Comparison of ENCODE assay signal across 1 cellular context in the genomic region with DNA sequence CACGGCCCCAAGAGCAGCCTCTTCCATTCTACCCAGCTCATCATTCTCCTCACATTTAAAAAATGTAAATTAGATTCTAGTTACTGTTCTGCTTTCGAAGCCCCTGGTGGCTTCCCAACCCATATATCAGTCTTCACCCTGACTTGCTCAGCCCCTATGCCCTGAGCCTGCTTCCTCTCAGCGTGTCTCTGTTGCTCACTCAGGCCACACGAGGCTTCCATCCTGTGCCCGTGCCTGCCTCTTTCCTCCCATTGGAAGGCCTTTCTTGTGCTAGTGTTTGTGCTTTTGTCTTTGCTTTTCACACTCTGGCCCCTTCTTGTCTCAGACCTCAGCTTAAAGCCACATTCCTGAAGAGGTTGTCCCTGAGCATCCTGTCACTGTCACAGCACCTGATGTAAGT.
TF ChIP-seq lines count a peak whose summit lies in the region.

No MANE protein-coding gene starts in this region.

TF ChIP-seq in GM23338, 12 proteins besides CTCF, POLR2A, EP300 and RAD21 (continued from another document):
- TF ChIP-seq, protein P1, sequence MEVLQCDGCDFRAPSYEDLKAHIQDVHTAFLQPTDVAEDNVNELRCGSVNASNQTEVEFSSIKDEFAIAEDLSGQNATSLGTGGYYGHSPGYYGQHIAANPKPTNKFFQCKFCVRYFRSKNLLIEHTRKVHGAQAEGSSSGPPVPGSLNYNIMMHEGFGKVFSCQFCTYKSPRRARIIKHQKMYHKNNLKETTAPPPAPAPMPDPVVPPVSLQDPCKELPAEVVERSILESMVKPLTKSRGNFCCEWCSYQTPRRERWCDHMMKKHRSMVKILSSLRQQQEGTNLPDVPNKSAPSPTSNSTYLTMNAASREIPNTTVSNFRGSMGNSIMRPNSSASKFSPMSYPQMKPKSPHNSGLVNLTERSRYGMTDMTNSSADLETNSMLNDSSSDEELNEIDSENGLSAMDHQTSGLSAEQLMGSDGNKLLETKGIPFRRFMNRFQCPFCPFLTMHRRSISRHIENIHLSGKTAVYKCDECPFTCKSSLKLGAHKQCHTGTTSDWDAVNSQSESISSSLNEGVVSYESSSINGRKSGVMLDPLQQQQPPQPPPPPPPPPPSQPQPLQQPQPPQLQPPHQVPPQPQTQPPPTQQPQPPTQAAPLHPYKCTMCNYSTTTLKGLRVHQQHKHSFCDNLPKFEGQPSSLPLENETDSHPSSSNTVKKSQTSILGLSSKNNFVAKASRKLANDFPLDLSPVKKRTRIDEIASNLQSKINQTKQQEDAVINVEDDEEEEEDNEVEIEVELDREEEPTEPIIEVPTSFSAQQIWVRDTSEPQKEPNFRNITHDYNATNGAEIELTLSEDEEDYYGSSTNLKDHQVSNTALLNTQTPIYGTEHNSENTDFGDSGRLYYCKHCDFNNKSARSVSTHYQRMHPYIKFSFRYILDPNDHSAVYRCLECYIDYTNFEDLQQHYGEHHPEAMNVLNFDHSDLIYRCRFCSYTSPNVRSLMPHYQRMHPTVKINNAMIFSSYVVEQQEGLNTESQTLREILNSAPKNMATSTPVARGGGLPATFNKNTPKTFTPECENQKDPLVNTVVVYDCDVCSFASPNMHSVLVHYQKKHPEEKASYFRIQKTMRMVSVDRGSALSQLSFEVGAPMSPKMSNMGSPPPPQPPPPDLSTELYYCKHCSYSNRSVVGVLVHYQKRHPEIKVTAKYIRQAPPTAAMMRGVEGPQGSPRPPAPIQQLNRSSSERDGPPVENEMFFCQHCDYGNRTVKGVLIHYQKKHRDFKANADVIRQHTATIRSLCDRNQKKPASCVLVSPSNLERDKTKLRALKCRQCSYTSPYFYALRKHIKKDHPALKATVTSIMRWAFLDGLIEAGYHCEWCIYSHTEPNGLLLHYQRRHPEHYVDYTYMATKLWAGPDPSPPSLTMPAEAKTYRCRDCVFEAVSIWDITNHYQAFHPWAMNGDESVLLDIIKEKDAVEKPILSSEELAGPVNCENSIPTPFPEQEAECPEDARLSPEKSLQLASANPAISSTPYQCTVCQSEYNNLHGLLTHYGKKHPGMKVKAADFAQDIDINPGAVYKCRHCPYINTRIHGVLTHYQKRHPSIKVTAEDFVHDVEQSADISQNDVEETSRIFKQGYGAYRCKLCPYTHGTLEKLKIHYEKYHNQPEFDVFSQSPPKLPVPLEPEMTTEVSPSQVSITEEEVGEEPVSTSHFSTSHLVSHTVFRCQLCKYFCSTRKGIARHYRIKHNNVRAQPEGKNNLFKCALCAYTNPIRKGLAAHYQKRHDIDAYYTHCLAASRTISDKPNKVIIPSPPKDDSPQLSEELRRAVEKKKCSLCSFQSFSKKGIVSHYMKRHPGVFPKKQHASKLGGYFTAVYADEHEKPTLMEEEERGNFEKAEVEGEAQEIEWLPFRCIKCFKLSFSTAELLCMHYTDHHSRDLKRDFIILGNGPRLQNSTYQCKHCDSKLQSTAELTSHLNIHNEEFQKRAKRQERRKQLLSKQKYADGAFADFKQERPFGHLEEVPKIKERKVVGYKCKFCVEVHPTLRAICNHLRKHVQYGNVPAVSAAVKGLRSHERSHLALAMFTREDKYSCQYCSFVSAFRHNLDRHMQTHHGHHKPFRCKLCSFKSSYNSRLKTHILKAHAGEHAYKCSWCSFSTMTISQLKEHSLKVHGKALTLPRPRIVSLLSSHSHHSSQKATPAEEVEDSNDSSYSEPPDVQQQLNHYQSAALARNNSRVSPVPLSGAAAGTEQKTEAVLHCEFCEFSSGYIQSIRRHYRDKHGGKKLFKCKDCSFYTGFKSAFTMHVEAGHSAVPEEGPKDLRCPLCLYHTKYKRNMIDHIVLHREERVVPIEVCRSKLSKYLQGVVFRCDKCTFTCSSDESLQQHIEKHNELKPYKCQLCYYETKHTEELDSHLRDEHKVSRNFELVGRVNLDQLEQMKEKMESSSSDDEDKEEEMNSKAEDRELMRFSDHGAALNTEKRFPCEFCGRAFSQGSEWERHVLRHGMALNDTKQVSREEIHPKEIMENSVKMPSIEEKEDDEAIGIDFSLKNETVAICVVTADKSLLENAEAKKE (CRISPR knock-in tag; IDR thresholded peaks at IDR 0.05), result no peak
- TF ChIP-seq NANOG (IDR thresholded peaks at IDR 0.05; ENCODE audit: borderline replicate concordance) (no peak), JUNB (IDR thresholded peaks at IDR 0.05; ENCODE audit: unreplicated experiment) (no peak)
